ENCODE assay signal across 17 cellular contexts in genomic region chr5:103016167-103016566, GRCh38.
DNase-seq lines count a peak whose midpoint lies in the region; ATAC-seq and TF ChIP-seq lines count a peak whose summit lies in the region.
"Had no signal": no experiment of that assay in that cellular context is flagged by ENCODE, and none has a peak within 500 bp of the region (broad histone marks: within the 10 kb centered on the region; RNA-seq: fewer than 3 reads in every experiment).

No MANE protein-coding gene starts in this region.

- H3K4me3 Mint-ChIP-seq in chondrocyte (ENCODE audit: unreplicated experiment) (no peak overlapping the region), T-cell (no peak overlapping the region)
- H3K4me3 Mint-ChIP-seq in activated naive CD4-positive, alpha-beta T cell treated with anti-CD3 and anti-CD28 coated beads for 36 hours = no peak overlapping the region
- H3K4me3 Mint-ChIP-seq: CD4-positive, alpha-beta memory T cell; HFFc6 had no signal

- no peaks in the 10 kb centered on the region for H3K9me2 ChIP-seq in Loucy (replicated peaks; ENCODE audit: low read depth, low read length)

- H3K27me3 ChIP-seq in Loucy (ENCODE audit: insufficient read depth, low read length, poor library complexity, severe bottlenecking) = no peaks in the 10 kb centered on the region

- H3F3A ChIP-seq in Loucy (ENCODE audit: low read depth) = no peaks in the 10 kb centered on the region

- POLR2A ChIA-PET in T-cell (lab: Charles Lee) = no interaction called here

- no peaks in the 10 kb centered on the region for H3K36me3 ChIP-seq in Loucy (ENCODE audit: insufficient read depth, low read length)
- H3K36me3 ChIP-seq: HAP-1 had no signal

- H3K4me1 Mint-ChIP-seq in chondrocyte (ENCODE audit: low read depth) (peaks cover 45% of the 10 kb centered on the region), T-cell (no peaks in the 10 kb centered on the region)
- H3K4me1 Mint-ChIP-seq in activated naive CD4-positive, alpha-beta T cell treated with anti-CD3 and anti-CD28 coated beads for 36 hours (ENCODE audit: low read depth) = no peaks in the 10 kb centered on the region

- no peak overlapping the region for H2AFZ ChIP-seq in Loucy (ENCODE audit: low read length)

- no peaks in the 10 kb centered on the region for H3K79me2 ChIP-seq in Loucy (ENCODE audit: insufficient read depth, low read length)

- peaks cover 5% of the 10 kb centered on the region; the same call in 1 of the 2 replicates for H3K9me3 ChIP-seq in Loucy (ENCODE audit: insufficient read depth, low read depth, low read length)
- H3K9me3 ChIP-seq: HAP-1 had no signal

- peaks cover 21% of the 10 kb centered on the region for H3K4me1 ChIP-seq in Loucy (ENCODE audit: insufficient read depth, low read length, poor library complexity, severe bottlenecking)
- H3K4me1 ChIP-seq: HAP-1 had no signal

- peak overlapping the region; percentile 32 for H3K4me2 ChIP-seq in Loucy (ENCODE audit: low read depth, low read length, poor library complexity, severe bottlenecking)

- H3K36me3 Mint-ChIP-seq in chondrocyte (ENCODE audit: low read depth) (peaks cover 18% of the 10 kb centered on the region), T-cell (peaks cover 53% of the 10 kb centered on the region)
- peaks cover 19% of the 10 kb centered on the region for H3K36me3 Mint-ChIP-seq in activated naive CD4-positive, alpha-beta T cell treated with anti-CD3 and anti-CD28 coated beads for 36 hours (ENCODE audit: low read depth)

- CTCF ChIA-PET in T-cell (lab: Charles Lee) = no interaction called here
- CTCF ChIA-PET in activated naive CD4-positive, alpha-beta T cell treated with anti-CD3 and anti-CD28 coated beads for 36 hours (lab: Charles Lee) = no interaction called here

- no peaks in the 10 kb centered on the region for H4K20me1 ChIP-seq in Loucy (ENCODE audit: insufficient read depth, low read length, poor library complexity, severe bottlenecking)

- H3K9ac ChIP-seq in Loucy (ENCODE audit: low read depth, low read length, poor library complexity, severe bottlenecking) = no peak overlapping the region

- H3K9me3 Mint-ChIP-seq in chondrocyte (ENCODE audit: low read depth) = peaks cover 15% of the 10 kb centered on the region
- H3K9me3 Mint-ChIP-seq in T-cell = no peaks in the 10 kb centered on the region
- H3K9me3 Mint-ChIP-seq in activated naive CD4-positive, alpha-beta T cell treated with anti-CD3 and anti-CD28 coated beads for 36 hours = no peaks in the 10 kb centered on the region

- intact Hi-C loops in activated naive CD4-positive, alpha-beta T cell treated with anti-CD3 and anti-CD28 coated beads for 36 hours (cut with micrococcal nuclease) = no loop called here

- no peak overlapping the region for H3K4me3 ChIP-seq in Loucy (ENCODE audit: low read length, poor library complexity, severe bottlenecking)
- H3K4me3 ChIP-seq: GM12878, HAP-1 had no signal

- ATAC-seq in T-cell (replicated peaks in 1 of 4) = no peak
- ATAC-seq: GM12878 had no signal

- DNase-seq in SK-N-DZ (ENCODE audit: low spot score) (peak; percentile 83), chondrocyte (ENCODE audit: low spot score) (no peak), NCI-H187 (lab: John Stamatoyannopoulos, UW) (no peak), T-cell (no peak)
- no peak for DNase-seq in activated naive CD4-positive, alpha-beta T cell treated with anti-CD3 and anti-CD28 coated beads for 36 hours
- DNase-seq: C1 segment of cervical spinal cord; Calu3; CD4-positive, alpha-beta memory T cell; COR-L47; DMS79; EL; GDM1; GOT3; HFFc6 had no signal

- H3K27ac Mint-ChIP-seq in chondrocyte (ENCODE audit: unreplicated experiment) = peak overlapping the region; percentile 82
- H3K27ac Mint-ChIP-seq in T-cell = no peak overlapping the region
- no peak overlapping the region for H3K27ac Mint-ChIP-seq in activated naive CD4-positive, alpha-beta T cell treated with anti-CD3 and anti-CD28 coated beads for 36 hours
- H3K27ac Mint-ChIP-seq: CD4-positive, alpha-beta memory T cell; HFFc6 had no signal

- TF ChIP-seq CTCF in Loucy (conservative IDR thresholded peaks at IDR 0.05; ENCODE audit: low read length) = no peak
- TF ChIP-seq CTCF in chondrocyte (IDR thresholded peaks at IDR 0.05) = no peak

- H3K27me3 Mint-ChIP-seq in chondrocyte (ENCODE audit: low read depth) = no peaks in the 10 kb centered on the region
- H3K27me3 Mint-ChIP-seq in T-cell = no peaks in the 10 kb centered on the region
- H3K27me3 Mint-ChIP-seq in activated naive CD4-positive, alpha-beta T cell treated with anti-CD3 and anti-CD28 coated beads for 36 hours (ENCODE audit: low read depth) = no peaks in the 10 kb centered on the region
- H3K27me3 Mint-ChIP-seq: CD4-positive, alpha-beta memory T cell had no signal
